8 cellular contexts compared by ENCODE assay signal in genomic region chr1:46131093-46131492, GRCh38. TPM values are rescaled to one million over a fixed set of nuclear protein-coding genes. Genes with fewer than 3 reads are reported as not detected.
DNase-seq lines count a peak whose midpoint lies in the region; ATAC-seq, FAIRE-seq and TF ChIP-seq lines count a peak whose summit lies in the region.

No MANE protein-coding gene starts in this region.

- H3K27ac ChIP-seq in KMS-11, result no peak overlapping the region

- H3K9ac ChIP-seq in KMS-11, result no peak overlapping the region

- H3K27ac Mint-ChIP-seq in neural crest cell (ENCODE audit: unreplicated experiment), result peak overlapping the region; percentile 96

- H3K4me3 Mint-ChIP-seq in neural crest cell, result peak overlapping the region; percentile 94

- H3K27me3 ChIP-seq in KMS-11 (ENCODE audit: insufficient read depth, low read depth), result 0 out of 2 replicates have a peak, but pooled peaks cover 3% of the 10 kb centered on the region

- no peak for TF ChIP-seq POLR2A in H54 (IDR thresholded peaks at IDR 0.05; ENCODE audit: low read depth, low read length)

- TF ChIP-seq CTCF in KMS-11 (conservative IDR thresholded peaks at IDR 0.05; ENCODE audit: low read depth, low read length) (no peak), neural crest cell (conservative IDR thresholded peaks at IDR 0.05) (no peak)

- no peak overlapping the region for H3K4me3 ChIP-seq in KMS-11 (IDR thresholded peaks at IDR 0.05; ENCODE audit: insufficient read depth, low read depth, low read length)

- no peak overlapping the region for H2AFZ ChIP-seq in KMS-11 (ENCODE audit: low read depth)

- no peaks in the 10 kb centered on the region for H3K9me3 Mint-ChIP-seq in neural crest cell

- H3K36me3 Mint-ChIP-seq in neural crest cell (ENCODE audit: low read depth), result peaks cover 4% of the 10 kb centered on the region

- no peak for ATAC-seq in HG02885 (IDR thresholded peaks at IDR 0.05; ENCODE audit: poor library complexity, unreplicated experiment)

- no peaks in the 10 kb centered on the region for H3K79me2 ChIP-seq in KMS-11 (ENCODE audit: insufficient read depth, low read depth)

- H3K36me3 ChIP-seq in KMS-11 (ENCODE audit: insufficient read depth), result no peaks in the 10 kb centered on the region

- peaks cover 49% of the 10 kb centered on the region for H3K4me1 Mint-ChIP-seq in neural crest cell

- peak overlapping the region; percentile 61 for H3K4me2 ChIP-seq in KMS-11

- peak; percentile 50 for DNase-seq in DMS53 treated with DMSO at 0.1 percent for 48 hours (lab: John Stamatoyannopoulos, UW; ENCODE audit: unreplicated experiment)
- peak; percentile 30 for DNase-seq in cerebellum (ENCODE audit: low spot score)
- DNase-seq in neural crest cell (ENCODE audit: low read depth, low spot score), result no peak
- no peak for DNase-seq in H54 (ENCODE audit: insufficient read length, low spot score)
- DNase-seq in hepatic stellate cell (ENCODE audit: low spot score), result no peak
- no peak for DNase-seq in NCI-H446 treated with DMSO at 0.1 percent for 48 hours (lab: John Stamatoyannopoulos, UW)

- no peak for FAIRE-seq in H54 (lab: Jason Lieb, UNC)

- no peaks in the 10 kb centered on the region for H4K20me1 ChIP-seq in KMS-11 (ENCODE audit: insufficient read depth)

- no peaks in the 10 kb centered on the region for H3K27me3 Mint-ChIP-seq in neural crest cell (ENCODE audit: low read depth)

- H3K4me1 ChIP-seq in KMS-11 (ENCODE audit: low read depth, poor library complexity, severe bottlenecking), result peaks cover 41% of the 10 kb centered on the region

RNA-seq across cellular contexts. Expression of gene PIK3R3, which starts 1.3 kb away (rescaled TPM):
- total RNA-seq in cerebellum (58.9 TPM), neural crest cell (85.3 and 92.2 TPM in 2 replicates)

RNA-seq across cellular contexts. Expression of gene TSPAN1, which starts 43.8 kb away (rescaled TPM):
- total RNA-seq in cerebellum (1.00 TPM), neural crest cell (not detected in 2 replicates)

RNA-seq across cellular contexts. Expression of gene P3R3URF, which starts 45.2 kb away (rescaled TPM):
- total RNA-seq in cerebellum (not detected), neural crest cell (not detected in 2 replicates)

Comparison
In these comparisons a context has a peak if more than half of its experiments do, and no peak if none do; other contexts are left out.
1. DNase-seq: peak in DMS53 treated with DMSO at 0.1 percent for 48 hours (single experiment) and cerebellum (single experiment); none in neural crest cell (single experiment), H54 (single experiment), hepatic stellate cell (single experiment) and NCI-H446 treated with DMSO at 0.1 percent for 48 hours (single experiment).